Comparison of ENCODE assay signal across 8 cellular contexts in genomic region chr7:34823650-34824258, GRCh38.
DNase-seq lines count a peak whose midpoint lies in the region; ATAC-seq and TF ChIP-seq lines count a peak whose summit lies in the region.

No MANE protein-coding gene starts in this region.

- no peaks in the 10 kb centered on the region for H3K27me3 ChIP-seq in SU-DHL-6 (ENCODE audit: low read length)

- no peak overlapping the region for H3K9ac ChIP-seq in SU-DHL-6 (ENCODE audit: low read length)

- no peaks in the 10 kb centered on the region for H4K20me1 ChIP-seq in SU-DHL-6 (ENCODE audit: low read depth, low read length)

- peak; percentile 90 for ATAC-seq in GM21423 (IDR thresholded peaks at IDR 0.05; ENCODE audit: unreplicated experiment)
- no peak for ATAC-seq in HG03457 (IDR thresholded peaks at IDR 0.05; ENCODE audit: unreplicated experiment)

- no peak overlapping the region for H3K4me2 ChIP-seq in SU-DHL-6 (ENCODE audit: low read depth, low read length, poor library complexity, severe bottlenecking)

- no peak overlapping the region for H3K4me3 ChIP-seq in Jurkat, Clone E6-1 (ENCODE audit: low read length)
- H3K4me3 ChIP-seq in SU-DHL-6 (ENCODE audit: insufficient read depth, low read length, poor library complexity, severe bottlenecking), result no peak overlapping the region

- peak; percentile 74 for TF ChIP-seq CTCF in SU-DHL-6 (IDR thresholded peaks at IDR 0.05; ENCODE audit: insufficient read depth, low read length, poor library complexity, severe bottlenecking)

- peak; percentile 49 for DNase-seq in ELF-1 (ENCODE audit: low read depth, low spot score)
- DNase-seq in Jurkat, Clone E6-1 (ENCODE audit: low read depth, low spot score), result peak; percentile 23
- peak; percentile 74 for DNase-seq in astrocyte of the hippocampus (ENCODE audit: low read depth, low spot score)
- DNase-seq in iPS-NIHi7 (ENCODE audit: extremely low spot score), result peak; percentile 77
- DNase-seq in stimulated activated CD4-positive, alpha-beta T cell treated with anti-CD3 and anti-CD28 coated beads, Interleukin-2, amount 100 ng/mL, for 24 hours, result peak; percentile 66 to 67

- no peaks in the 10 kb centered on the region for H3K9me2 ChIP-seq in SU-DHL-6 (replicated peaks; ENCODE audit: insufficient read depth, low read length)

- no peaks in the 10 kb centered on the region for H3F3A ChIP-seq in SU-DHL-6 (ENCODE audit: insufficient read depth)

- H2AFZ ChIP-seq in SU-DHL-6 (ENCODE audit: low read depth, low read length, severe bottlenecking), result no peak overlapping the region

- H3K27ac ChIP-seq in SU-DHL-6 (ENCODE audit: low read depth, low read length), result no peak overlapping the region

- no peaks in the 10 kb centered on the region for H3K36me3 ChIP-seq in SU-DHL-6 (ENCODE audit: low read length)

- no peaks in the 10 kb centered on the region for H3K79me2 ChIP-seq in SU-DHL-6 (ENCODE audit: insufficient read depth, low read length)

- no peaks in the 10 kb centered on the region for H3K9me3 ChIP-seq in SU-DHL-6 (ENCODE audit: insufficient read depth, low read length)

Comparison
In these comparisons a context has a peak if more than half of its experiments do, and no peak if none do; other contexts are left out.
1. DNase-seq: peak in every context shown above with its lines; median percentile 77 in iPS-NIHi7; 74 in astrocyte of the hippocampus; 66 in stimulated activated CD4-positive, alpha-beta T cell treated with anti-CD3 and anti-CD28 coated beads, Interleukin-2, amount 100 ng/mL, for 24 hours; 49 in ELF-1; 23 in Jurkat, Clone E6-1.